In genomic region chr3:115100806-115101205, GRCh38 we compare ENCODE assay signal across 8 cellular contexts. TPM values are rescaled to one million over a fixed set of nuclear protein-coding genes. Genes with fewer than 3 reads are reported as not detected.
DNase-seq lines count a peak whose midpoint lies in the region; ATAC-seq, FAIRE-seq and TF ChIP-seq lines count a peak whose summit lies in the region.

No MANE protein-coding gene starts in this region.

- no peak for TF ChIP-seq RAD21 in SK-N-SH (IDR thresholded peaks at IDR 0.05; ENCODE audit: low read length)

- peaks cover 10% of the 10 kb centered on the region for H3K9me3 Mint-ChIP-seq in activated T-cell treated with anti-CD3 and anti-CD28 coated beads, Interleukin-2, amount 50 U/mL, for 4 hours

- peaks cover 10% of the 10 kb centered on the region for H3K36me3 Mint-ChIP-seq in activated T-cell treated with anti-CD3 and anti-CD28 coated beads, Interleukin-2, amount 50 U/mL, for 4 hours (ENCODE audit: insufficient read depth)

- no peak for ATAC-seq in activated T-cell treated with anti-CD3 and anti-CD28 coated beads, Interleukin-2, amount 50 U/mL, for 4 hours
- ATAC-seq in GM21576 (IDR thresholded peaks at IDR 0.05; ENCODE audit: unreplicated experiment) = no peak

- peaks cover 0 to 6% of the 10 kb centered on the region in 2 experiments for H3K36me3 ChIP-seq in SK-N-SH (replicated peaks in 1 of 2; ENCODE audit: control insufficient read depth in 1 of 2, insufficient read depth in 2 of 2, low read length in 1 of 2)
- no peaks in the 10 kb centered on the region for H3K36me3 ChIP-seq in thymus (ENCODE audit: control insufficient read depth, insufficient read depth)

- peaks cover 14 to 16% of the 10 kb centered on the region in 2 experiments; a peak in 3 of 4 replicates for H3K4me1 ChIP-seq in SK-N-SH (ENCODE audit: control insufficient read depth in 1 of 2, insufficient read depth in 2 of 2, low read depth in 1 of 2, low read length in 1 of 2)
- H3K4me1 ChIP-seq in thymus (ENCODE audit: control insufficient read depth, insufficient read depth, low read length) = peaks cover 2% of the 10 kb centered on the region

- CTCF ChIA-PET in SK-N-SH (lab: Yijun Ruan, JAX) = interaction anchor here (0.9 to 3.0 kb wide), 4 partner anchors 9 to 717 kb away, joined by 3 to 37 read pairs (median 5); no protein-coding TSS in a partner anchor

- no peak for TF ChIP-seq CTCF in SK-N-SH (IDR thresholded peaks at IDR 0.05)

- peaks cover 44% of the 10 kb centered on the region for H3K4me1 Mint-ChIP-seq in activated T-cell treated with anti-CD3 and anti-CD28 coated beads, Interleukin-2, amount 50 U/mL, for 4 hours (ENCODE audit: low read depth)

- H3K4me3 ChIP-seq in SK-N-SH (ENCODE audit: low read depth in 2 of 2, low read length in 1 of 2) (peak overlapping the region; percentile 43 to 51; a peak in 3 of 4 replicates), thymus (ENCODE audit: low read length) (peak overlapping the region; percentile 37)

- peak overlapping the region; percentile 51 to 83; a peak in 3 of 4 replicates for H3K27ac ChIP-seq in SK-N-SH (ENCODE audit: low read depth in 2 of 2, low read length in 1 of 2)
- no peak overlapping the region for H3K27ac ChIP-seq in thymus (ENCODE audit: low read depth)

- H3F3A ChIP-seq in SK-N-SH (replicated peaks; ENCODE audit: insufficient read depth) = no peaks in the 10 kb centered on the region

- peak overlapping the region; percentile 88 for H2AFZ ChIP-seq in SK-N-SH (ENCODE audit: low read depth)

- peak overlapping the region; percentile 56; the same call in 1 of the 2 replicates for H3K9ac ChIP-seq in SK-N-SH

- no peak for TF ChIP-seq EP300 in SK-N-SH (IDR thresholded peaks at IDR 0.05; ENCODE audit: borderline replicate concordance in 1 of 2, low read depth in 1 of 2, low read length in 1 of 2)

- no peaks in the 10 kb centered on the region for H3K9me2 ChIP-seq in SK-N-SH

- FAIRE-seq in islet of Langerhans (lab: Jason Lieb, UNC) = peak; percentile 58

- H3K4me2 ChIP-seq in SK-N-SH = peak overlapping the region; percentile 77

- peak overlapping the region; percentile 82 for H3K4me3 Mint-ChIP-seq in activated T-cell treated with anti-CD3 and anti-CD28 coated beads, Interleukin-2, amount 50 U/mL, for 4 hours

- DNase-seq in activated T-cell treated with anti-CD3 and anti-CD28 coated beads, Interleukin-2, amount 50 U/mL, for 4 hours = no peak
- DNase-seq in activated T-cell treated with anti-CD3 and anti-CD28 coated beads, Interleukin-2, amount 50 U/mL, for 1 hour = no peak
- DNase-seq in SK-N-SH (no peak), medulla oblongata (ENCODE audit: extremely low spot score) (no peak), anterior cingulate cortex (lab: John Stamatoyannopoulos, UW) (no peak)

- H3K27me3 ChIP-seq in SK-N-SH (ENCODE audit: insufficient read depth) = no peaks in the 10 kb centered on the region
- H3K27me3 ChIP-seq in thymus (ENCODE audit: control insufficient read depth, insufficient read depth) = no peaks in the 10 kb centered on the region

- no peaks in the 10 kb centered on the region for H4K20me1 ChIP-seq in SK-N-SH (ENCODE audit: insufficient read depth)

- H3K79me2 ChIP-seq in SK-N-SH (ENCODE audit: insufficient read depth) = no peaks in the 10 kb centered on the region

- 88% methylated on average over 2 of the region's 2 CpGs for WGBS in SK-N-SH (ENCODE audit: low lambda C conversion rate)
- WGBS in thymus = 87% methylated on average over 2 of the region's 2 CpGs

- POLR2A ChIA-PET in SK-N-SH (lab: Yijun Ruan, JAX) = interaction anchor here (2.6 kb wide), 1 partner anchor 46 kb away, joined by 11 read pairs; the partner anchor contains the start of gene ZBTB20

- no peaks in the 10 kb centered on the region for H3K27me3 Mint-ChIP-seq in activated T-cell treated with anti-CD3 and anti-CD28 coated beads, Interleukin-2, amount 50 U/mL, for 4 hours (ENCODE audit: low read depth)

- H3K9me3 ChIP-seq in SK-N-SH = no peaks in the 10 kb centered on the region; the same call in 1 of the 2 replicates
- no peaks in the 10 kb centered on the region for H3K9me3 ChIP-seq in thymus (ENCODE audit: control insufficient read depth)

TF ChIP-seq in SK-N-SH, 30 proteins besides CTCF, POLR2A, EP300 and RAD21:
- TF ChIP-seq MXI1 (IDR thresholded peaks at IDR 0.05; ENCODE audit: low read depth, low read length) = no peak
- no peak for TF ChIP-seq FOXM1 (IDR thresholded peaks at IDR 0.05; ENCODE audit: low read depth)
- no peak for TF ChIP-seq ELF1 (IDR thresholded peaks at IDR 0.05)
- no peak for TF ChIP-seq IRF3 (IDR thresholded peaks at IDR 0.05; ENCODE audit: low read depth, low read length)
- TF ChIP-seq REST (IDR thresholded peaks at IDR 0.05; ENCODE audit: low read depth, low read length) = no peak
- TF ChIP-seq EZH2phosphoT487 (IDR thresholded peaks at IDR 0.05; ENCODE audit: borderline replicate concordance, low read depth) = no peak
- no peak for TF ChIP-seq GABPA (IDR thresholded peaks at IDR 0.05; ENCODE audit: low read depth)
- no peak for TF ChIP-seq YY1 (IDR thresholded peaks at IDR 0.05; ENCODE audit: low read depth)
- TF ChIP-seq TEAD4 (IDR thresholded peaks at IDR 0.05; ENCODE audit: borderline replicate concordance, insufficient read depth) = no peak
- no peak for TF ChIP-seq FOXJ3 (CRISPR knock-in tag; IDR thresholded peaks at IDR 0.05)
- TF ChIP-seq GATA2 (CRISPR knock-in tag; IDR thresholded peaks at IDR 0.05) = no peak
- no peak for TF ChIP-seq RCOR1 (IDR thresholded peaks at IDR 0.05; ENCODE audit: low read length)
- no peak for TF ChIP-seq POLR2AphosphoS5 (IDR thresholded peaks at IDR 0.05; ENCODE audit: low read depth, low read length)
- no peak for TF ChIP-seq NFIC (IDR thresholded peaks at IDR 0.05; ENCODE audit: borderline replicate concordance)
- TF ChIP-seq SIN3A (IDR thresholded peaks at IDR 0.05; ENCODE audit: borderline replicate concordance, low read depth, low read length) = no peak
- no peak for TF ChIP-seq SMC3 (IDR thresholded peaks at IDR 0.05; ENCODE audit: low read depth, low read length)
- TF ChIP-seq CHD2 (IDR thresholded peaks at IDR 0.05; ENCODE audit: low read length, partially characterized antibody) = no peak

RNA-seq across cellular contexts. Expression of gene ZBTB20, which starts 46.3 kb away (rescaled TPM):
- total RNA-seq in activated T-cell treated with anti-CD3 and anti-CD28 coated beads, Interleukin-2, amount 50 U/mL, for 4 hours = 1 to 10 TPM in 2 of 3 donors, under 1 TPM in 1; 0.91 to 2.8 (median 1.8) TPM
- 0.43 and 1.1 TPM in 2 replicates for polyA plus RNA-seq in SK-N-SH (2012; rRNA removed)
- polyA plus RNA-seq in SK-N-SH (2012; cell fraction: cytosol; rRNA removed) = 0.20 and 0.36 TPM in 2 replicates
- polyA plus RNA-seq in SK-N-SH (2012; cell fraction: nucleus; rRNA removed) = 0.96 and 1.8 TPM in 2 replicates
- polyA plus RNA-seq in thymus = 1.2 TPM
